In the genomic region with DNA sequence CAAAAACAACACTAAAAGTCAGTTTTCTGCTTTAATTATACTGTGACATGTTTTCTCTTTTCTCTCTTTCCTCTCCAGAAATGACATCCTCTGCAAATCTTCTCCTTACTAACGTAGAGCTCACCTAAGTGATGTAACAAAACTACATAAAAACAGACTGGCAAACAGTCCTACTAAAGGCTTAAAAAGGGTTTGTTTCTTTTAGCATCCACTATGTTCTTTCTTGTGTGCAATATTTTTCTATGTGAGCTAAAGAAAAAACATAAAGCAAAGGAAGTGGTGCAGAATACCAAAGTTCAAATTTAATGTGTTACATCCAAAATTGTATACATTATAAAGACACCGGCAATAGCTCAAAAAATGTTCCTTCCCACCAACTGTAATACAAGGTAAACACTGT, we compare ENCODE assay signal across 11 cellular contexts.
"Had no signal": no experiment of that assay in that cellular context is flagged by ENCODE, and none has a peak within 500 bp of the region (broad histone marks: within the 10 kb centered on the region; RNA-seq: fewer than 3 reads in every experiment).

No MANE protein-coding gene starts in this region.

- H3K9me3 Mint-ChIP-seq: memory B cell had no signal

- H3K27ac ChIP-seq: hepatocyte, right lobe of liver, thyroid gland had no signal

- ATAC-seq: left ventricle myocardium superior, right lobe of liver had no signal

- DNase-seq: activated CD4-positive, alpha-beta T cell treated with anti-CD3 and anti-CD28 coated beads, Interleukin-2, amount 50 U/mL, for 1 hour; activated gamma-delta T cell treated with Interleukin-2 at 50 U/mL for 16 hours; activated T-cell treated with anti-CD3 and anti-CD28 coated beads, Interleukin-2, amount 50 U/mL, for 1 hour; left ventricle myocardium superior; right lobe of liver; SHP77; SK-N-SH; T-helper 1 cell; thyroid gland had no signal

- H3K4me3 Mint-ChIP-seq: memory B cell had no signal

- H3K9me3 ChIP-seq: right lobe of liver, SK-N-SH, thyroid gland had no signal

- H3K36me3 ChIP-seq: right lobe of liver, thyroid gland had no signal

- H3K27me3 Mint-ChIP-seq: memory B cell had no signal

- H3K27me3 ChIP-seq: hepatocyte, right lobe of liver, thyroid gland had no signal

- H3K4me3 ChIP-seq: hepatocyte, right lobe of liver, thyroid gland had no signal

- H3K27ac Mint-ChIP-seq: memory B cell had no signal
